In the genomic region with DNA sequence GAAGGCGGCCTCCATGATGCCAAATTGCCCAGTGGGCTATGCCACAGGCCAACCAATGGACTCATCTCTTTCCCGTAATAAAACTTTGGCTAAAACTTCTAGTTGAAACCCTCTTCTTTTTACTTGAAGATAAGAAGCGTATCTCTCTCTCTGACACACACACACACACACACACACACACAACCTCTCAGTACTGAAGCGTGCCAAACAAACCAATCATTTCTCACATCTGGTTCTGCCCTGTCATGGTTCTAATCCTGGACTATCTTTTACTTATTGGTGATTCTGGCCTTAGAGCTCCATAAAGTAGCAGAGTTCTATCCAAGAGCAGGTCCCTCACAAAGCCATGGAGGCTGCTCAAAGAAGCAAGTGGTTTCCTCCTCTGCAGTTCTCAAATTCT, we compare ENCODE assay signal across 17 cellular contexts.
"Had no signal": no experiment of that assay in that cellular context is flagged by ENCODE, and none has a peak within 500 bp of the region (broad histone marks: within the 10 kb centered on the region; RNA-seq: fewer than 3 reads in every experiment).

No MANE protein-coding gene starts in this region.

- ATAC-seq: gastrocnemius medialis, left cardiac atrium, lower lobe of right lung, upper lobe of right lung had no signal

- H3K4me3 Mint-ChIP-seq: memory B cell, naive B cell, nephron had no signal

- H3K27me3 Mint-ChIP-seq: memory B cell had no signal

- H3K9me3 Mint-ChIP-seq: memory B cell, naive B cell, nephron had no signal

- H3K27ac ChIP-seq: colonic mucosa, gastrocnemius medialis, left ventricle myocardium inferior, lower lobe of right lung, thyroid gland, upper lobe of right lung, vagina had no signal

- H3K27me3 ChIP-seq: colonic mucosa, gastrocnemius medialis, sigmoid colon, thyroid gland, upper lobe of right lung, vagina had no signal

- H3K4me1 ChIP-seq: colonic mucosa, gastrocnemius medialis, lower lobe of right lung, thyroid gland, upper lobe of right lung, vagina had no signal

- H3K36me3 ChIP-seq: colonic mucosa had no signal

- H3K4me1 Mint-ChIP-seq: memory B cell, naive B cell had no signal

- H3K4me3 ChIP-seq: colonic mucosa, gastrocnemius medialis, left ventricle myocardium inferior, lower lobe of right lung, sigmoid colon, skin epidermis, thyroid gland, upper lobe of right lung, vagina had no signal

- DNase-seq: colonic mucosa; dermis blood vessel endothelial cell; gastrocnemius medialis; kidney; left cardiac atrium; left ventricle myocardium inferior; lower lobe of right lung; naive B cell; posterior cingulate gyrus; sigmoid colon; stimulated activated naive CD4-positive, alpha-beta T cell treated with Interleukin-2 at 50 U/mL for 16 hours; thyroid gland; upper lobe of right lung had no signal

- H3K27ac Mint-ChIP-seq: memory B cell, naive B cell, nephron had no signal
